In genomic region chr22:39026509-39027150, GRCh38 we compare ENCODE assay signal across 1 cellular context.
TF ChIP-seq lines count a peak whose summit lies in the region.

No MANE protein-coding gene starts in this region.

TF ChIP-seq in WTC11, 78 proteins besides CTCF, POLR2A, EP300 and RAD21 (continued from another document):
- TF ChIP-seq ZNF512 (CRISPR knock-in tag; IDR thresholded peaks at IDR 0.05; ENCODE audit: borderline replicate concordance): no peak
TF ChIP-seq in WTC11: peak in this region for 0.
